Comparison of ENCODE assay signal across 8 cellular contexts in genomic region chr7:106736508-106737201, GRCh38.
DNase-seq lines count a peak whose midpoint lies in the region; ATAC-seq and TF ChIP-seq lines count a peak whose summit lies in the region.

No MANE protein-coding gene starts in this region.

- H3K9ac ChIP-seq in Karpas-422 (ENCODE audit: low read length) (no peak overlapping the region), SU-DHL-6 (ENCODE audit: low read length) (no peak overlapping the region)

- peak overlapping the region; percentile 42 for H3K27ac Mint-ChIP-seq in GM23338

- H3K27me3 ChIP-seq in GM23338 (ENCODE audit: insufficient read depth) (no peaks in the 10 kb centered on the region), Karpas-422 (ENCODE audit: low read length) (no peaks in the 10 kb centered on the region), SU-DHL-6 (ENCODE audit: low read length) (no peaks in the 10 kb centered on the region), stomach (no peaks in the 10 kb centered on the region)

- peak overlapping the region; percentile 36; the same call in 1 of the 2 replicates for H3K27ac ChIP-seq in GM23338 (ENCODE audit: low read depth)
- no peak overlapping the region for H3K27ac ChIP-seq in Karpas-422 (ENCODE audit: low read length)
- no peak overlapping the region for H3K27ac ChIP-seq in SU-DHL-6 (ENCODE audit: low read depth, low read length)
- H3K27ac ChIP-seq in stomach, result no peak overlapping the region

- 40 to 51% (median 45%) methylated on average over 5 of the region's 5 CpGs for WGBS in stomach, 5 donors

- in situ Hi-C loops in T47D (cut with HindIII; ENCODE audit: low pct_unique_long_range_greater_than_20kb, low sequenced_read_pairs), result no loop called here

- peak; percentile 79 to 87 for TF ChIP-seq CTCF in GM23338 (conservative IDR thresholded peaks at IDR 0.05; ENCODE audit: low read depth in 2 of 2)
- peak; percentile 30 for TF ChIP-seq CTCF in SU-DHL-6 (IDR thresholded peaks at IDR 0.05; ENCODE audit: insufficient read depth, low read length, poor library complexity, severe bottlenecking)
- peak in 5 of 7 experiments; percentile 33 to 70 (median 57) for TF ChIP-seq CTCF in stomach (IDR thresholded peaks at IDR 0.05)

- peaks cover 6% of the 10 kb centered on the region; the same call in 2 of the 3 replicates for H3K36me3 Mint-ChIP-seq in GM23338 (ENCODE audit: low read depth)

- H3K9me2 ChIP-seq in GM23338 (ENCODE audit: insufficient read depth) (no peaks in the 10 kb centered on the region; the same call in 1 of the 2 replicates), Karpas-422 (replicated peaks; ENCODE audit: insufficient read depth, low read length) (no peaks in the 10 kb centered on the region), SU-DHL-6 (replicated peaks; ENCODE audit: insufficient read depth, low read length) (no peaks in the 10 kb centered on the region)

- ATAC-seq in GM23338 (peak; percentile 99), left lobe of liver (peak; percentile 99)

- peaks cover 10% of the 10 kb centered on the region; the same call in 2 of the 3 replicates for H3K9me3 Mint-ChIP-seq in GM23338

- peak overlapping the region; percentile 20; the same call in 1 of the 2 replicates for H2AFZ ChIP-seq in GM23338
- H2AFZ ChIP-seq in Karpas-422 (ENCODE audit: low read length), result peak overlapping the region; percentile 73; the same call in 1 of the 2 replicates
- H2AFZ ChIP-seq in SU-DHL-6 (ENCODE audit: low read depth, low read length, severe bottlenecking), result no peak overlapping the region

- H3K4me1 ChIP-seq in GM23338 (ENCODE audit: insufficient read depth) (no peaks in the 10 kb centered on the region; the same call in 1 of the 2 replicates), Karpas-422 (ENCODE audit: low read length) (peaks cover 7% of the 10 kb centered on the region), stomach (peaks cover 0 to 16% (median 5%) of the 10 kb centered on the region in 4 donors)

- DNase-seq in SIG-M5 treated with dmso at 0.1 percent for 504 hours (lab: John Stamatoyannopoulos, UW; ENCODE audit: unreplicated experiment) (peak; percentile 77), SIG-M5 (lab: John Stamatoyannopoulos, UW) (no peak), GM23338 (ENCODE audit: low spot score) (peak; percentile 90), Karpas-422 (peak; percentile 79), T47D (ENCODE audit: low read depth in 1 of 2, low spot score in 1 of 2) (peak; percentile 8 to 72), left lobe of liver (ENCODE audit: low spot score) (peak; percentile 50), stomach (peak; percentile 37)

- H3F3A ChIP-seq in GM23338 (replicated peaks; ENCODE audit: low read depth), result no peaks in the 10 kb centered on the region
- no peaks in the 10 kb centered on the region for H3F3A ChIP-seq in SU-DHL-6 (ENCODE audit: insufficient read depth)

- no peak for TF ChIP-seq POLR2A in stomach (IDR thresholded peaks at IDR 0.05)

- H3K4me1 Mint-ChIP-seq in GM23338, result peaks cover 13% of the 10 kb centered on the region; the same call in 2 of the 3 replicates

- H3K4me2 ChIP-seq in GM23338 (0 out of 2 replicates have a peak overlapping the region, but pooled peaks have one; percentile 10), Karpas-422 (ENCODE audit: low read depth, low read length, poor library complexity, severe bottlenecking) (peak overlapping the region; percentile 37), SU-DHL-6 (ENCODE audit: low read depth, low read length, poor library complexity, severe bottlenecking) (no peak overlapping the region)

- no peak overlapping the region for H3K4me3 ChIP-seq in GM23338
- H3K4me3 ChIP-seq in Karpas-422 (ENCODE audit: low read length), result peak overlapping the region; percentile 5; the same call in 1 of the 2 replicates
- no peak overlapping the region for H3K4me3 ChIP-seq in SU-DHL-6 (ENCODE audit: insufficient read depth, low read length, poor library complexity, severe bottlenecking)
- no peak overlapping the region for H3K4me3 ChIP-seq in stomach

- H3K36me3 ChIP-seq in GM23338 (ENCODE audit: insufficient read depth) (no peaks in the 10 kb centered on the region), Karpas-422 (ENCODE audit: insufficient read depth, low read length) (no peaks in the 10 kb centered on the region), SU-DHL-6 (ENCODE audit: low read length) (no peaks in the 10 kb centered on the region), stomach (no peaks in the 10 kb centered on the region)

- no peak for TF ChIP-seq EP300 in stomach (IDR thresholded peaks at IDR 0.05)

- peaks cover 3% of the 10 kb centered on the region for H3K27me3 Mint-ChIP-seq in GM23338 (ENCODE audit: insufficient read depth, low read depth, poor library complexity)

- H3K9me3 ChIP-seq in Karpas-422 (ENCODE audit: low read length), result no peaks in the 10 kb centered on the region
- no peaks in the 10 kb centered on the region for H3K9me3 ChIP-seq in SU-DHL-6 (ENCODE audit: insufficient read depth, low read length)
- no peaks in the 10 kb centered on the region for H3K9me3 ChIP-seq in stomach

- intact Hi-C loops in stomach (cut with DNase I; ENCODE audit: low total_unique reads), result loop anchor here (10.0 kb wide), 1 partner anchor 562 kb away; no protein-coding TSS in a partner anchor

- H3K79me2 ChIP-seq in GM23338 (replicated peaks; ENCODE audit: insufficient read depth) (no peaks in the 10 kb centered on the region), Karpas-422 (ENCODE audit: low read length) (no peaks in the 10 kb centered on the region), SU-DHL-6 (ENCODE audit: insufficient read depth, low read length) (no peaks in the 10 kb centered on the region)

- H3K4me3 Mint-ChIP-seq in GM23338, result no peak overlapping the region

- H4K20me1 ChIP-seq in GM23338 (replicated peaks; ENCODE audit: insufficient read depth) (no peaks in the 10 kb centered on the region), Karpas-422 (ENCODE audit: insufficient read depth, low read depth, low read length) (no peaks in the 10 kb centered on the region), SU-DHL-6 (ENCODE audit: low read depth, low read length) (no peaks in the 10 kb centered on the region)

TF ChIP-seq in GM23338, 12 proteins besides CTCF, POLR2A, EP300 and RAD21:
- TF ChIP-seq POLR2AphosphoS5 (IDR thresholded peaks at IDR 0.05; ENCODE audit: low read depth) (no peak), STAT1 (IDR thresholded peaks at IDR 0.05; ENCODE audit: unreplicated experiment) (no peak), ZNF462 (CRISPR knock-in tag; IDR thresholded peaks at IDR 0.05) (peak; percentile 1; the same call in 1 of the 2 replicates), ZNF114 (CRISPR knock-in tag; IDR thresholded peaks at IDR 0.05) (no peak), NANOG (IDR thresholded peaks at IDR 0.05; ENCODE audit: borderline replicate concordance) (no peak)

Comparison
In these comparisons a context has a peak if more than half of its experiments do, and no peak if none do; other contexts are left out.
1. CTCF ChIP-seq: peak in every context shown above with its lines; median percentile 83 in GM23338; 57 in stomach; 30 in SU-DHL-6.